Comparison of ENCODE assay signal across 13 cellular contexts in the genomic region with DNA sequence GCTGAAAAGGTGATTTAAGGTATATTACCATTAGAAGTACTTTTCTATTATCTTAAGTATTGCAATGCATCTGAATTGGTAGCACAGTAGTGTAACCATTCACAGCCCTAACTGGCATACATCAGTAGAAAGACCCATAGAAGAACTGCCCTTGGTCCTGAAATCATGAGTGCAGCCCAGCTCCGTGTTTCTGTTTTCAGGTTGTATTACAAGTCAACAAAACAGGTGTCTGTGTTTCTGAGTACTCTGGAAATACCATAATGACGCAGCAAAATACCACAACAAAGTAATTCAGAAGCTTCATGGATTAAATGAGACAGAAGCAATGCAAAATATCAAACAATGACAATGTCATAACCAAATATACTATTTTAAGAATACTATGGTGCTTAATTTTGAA.
"Had no signal": no experiment of that assay in that cellular context is flagged by ENCODE, and none has a peak within 500 bp of the region (broad histone marks: within the 10 kb centered on the region; RNA-seq: fewer than 3 reads in every experiment).

No MANE protein-coding gene starts in this region.

- DNase-seq: activated CD4-positive, alpha-beta T cell treated with anti-CD3 and anti-CD28 coated beads for 1 hour; activated CD4-positive, alpha-beta T cell treated with anti-CD3 and anti-CD28 coated beads, Interleukin-2, amount 50 U/mL, for 48 hours; activated gamma-delta T cell; activated naive CD8-positive, alpha-beta T cell treated with anti-CD3 and anti-CD28 coated beads for 36 hours; activated T-cell treated with anti-CD3 and anti-CD28 coated beads, Interleukin-2, amount 50 U/mL, for 4 hours; anterior cingulate cortex; foreskin melanocyte; head of caudate nucleus; kidney; retina; stomach had no signal

- H3K4me3 Mint-ChIP-seq: activated naive CD8-positive, alpha-beta T cell treated with anti-CD3 and anti-CD28 coated beads for 36 hours; activated T-cell treated with anti-CD3 and anti-CD28 coated beads, Interleukin-2, amount 50 U/mL, for 4 hours had no signal

- H3K36me3 Mint-ChIP-seq: activated naive CD8-positive, alpha-beta T cell treated with anti-CD3 and anti-CD28 coated beads for 36 hours had no signal

- H3K9me3 Mint-ChIP-seq: activated naive CD8-positive, alpha-beta T cell treated with anti-CD3 and anti-CD28 coated beads for 36 hours had no signal

- ATAC-seq: activated T-cell treated with anti-CD3 and anti-CD28 coated beads, Interleukin-2, amount 50 U/mL, for 4 hours had no signal

- H3K4me1 Mint-ChIP-seq: activated naive CD8-positive, alpha-beta T cell treated with anti-CD3 and anti-CD28 coated beads for 36 hours had no signal

- H3K4me1 ChIP-seq: stomach had no signal

- H3K36me3 ChIP-seq: neutrophil, stomach, thoracic aorta had no signal

- H3K27me3 Mint-ChIP-seq: activated naive CD8-positive, alpha-beta T cell treated with anti-CD3 and anti-CD28 coated beads for 36 hours had no signal

- H3K9me3 ChIP-seq: neutrophil, stomach, thoracic aorta had no signal

- H3K27ac Mint-ChIP-seq: activated naive CD8-positive, alpha-beta T cell treated with anti-CD3 and anti-CD28 coated beads for 36 hours had no signal

- H3K27me3 ChIP-seq: neutrophil, stomach had no signal

- H3K4me3 ChIP-seq: stomach, thoracic aorta had no signal

- H3K27ac ChIP-seq: neutrophil, stomach, thoracic aorta had no signal
